Comparison of ENCODE assay signal across 8 cellular contexts in the genomic region with DNA sequence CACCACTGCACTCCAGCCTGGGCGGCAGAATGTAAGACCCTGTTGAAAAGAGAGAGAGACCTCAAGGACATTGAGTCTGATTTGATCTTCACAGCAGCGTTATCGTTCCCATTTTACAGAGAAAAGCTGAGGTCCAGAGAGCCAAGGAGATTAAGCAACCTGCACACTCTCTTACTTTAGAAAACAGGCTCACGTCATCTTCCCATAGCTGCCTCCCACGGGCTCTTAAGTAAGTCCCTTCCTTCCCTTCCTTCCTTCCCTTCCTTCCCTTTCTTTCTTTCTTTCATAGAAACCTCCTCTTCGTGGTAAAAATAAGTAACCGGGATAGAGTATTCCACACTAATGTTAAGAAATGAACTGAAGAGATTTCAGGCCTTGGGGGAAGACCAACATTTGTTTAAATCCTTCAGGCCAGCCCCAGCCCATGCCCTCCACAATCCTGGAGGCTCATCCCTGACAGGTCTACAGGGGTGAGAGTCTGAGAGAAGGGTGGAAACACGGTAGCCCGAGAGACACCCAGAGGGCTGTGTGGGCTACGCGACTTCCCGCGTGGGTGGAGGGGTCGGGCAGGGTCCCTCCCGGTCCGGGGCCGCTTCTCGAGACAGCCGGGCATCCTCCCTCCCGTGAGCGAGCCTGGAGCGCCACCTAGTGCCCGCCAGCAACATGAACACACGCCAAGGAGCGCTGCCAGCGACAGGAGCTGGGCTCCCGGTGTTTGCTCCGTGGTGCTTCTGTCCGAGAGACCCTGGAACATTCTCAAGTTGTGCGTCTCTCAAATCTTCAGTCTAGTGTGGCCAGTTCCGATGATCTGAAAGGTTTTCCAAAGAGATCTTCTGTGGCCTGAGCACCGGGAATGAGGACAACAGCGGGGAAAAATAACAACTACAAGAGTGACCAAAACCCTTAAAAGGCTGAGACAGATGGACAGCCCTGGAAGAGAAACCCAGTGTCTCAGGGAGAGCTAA.
A peak's percentile ranks its signal among the peaks of the same experiment; 100 is the strongest.
DNase-seq lines count a peak whose midpoint lies in the region; ATAC-seq and TF ChIP-seq lines count a peak whose summit lies in the region.

No MANE protein-coding gene starts in this region.

- peak overlapping the region; percentile 29 for H3K4me3 ChIP-seq in retinal pigment epithelial cell (ENCODE audit: low read length)

- CTCF ChIA-PET in T-cell (lab: Charles Lee): interaction anchor here (0.6 to 1.2 kb wide), 6 partner anchors 20 to 1781 kb away, joined by 3 to 7 read pairs (median 3); no protein-coding TSS in a partner anchor

- no peaks in the 10 kb centered on the region for H3K36me3 Mint-ChIP-seq in T-cell

- H3K27ac Mint-ChIP-seq in T-cell: no peak overlapping the region

- POLR2A ChIA-PET in T-cell (lab: Charles Lee): no interaction called here

- H3K27me3 Mint-ChIP-seq in T-cell: peaks cover 54 to 63% of the 10 kb centered on the region in 2 donors

- peak; percentile 37 for DNase-seq in GDM1 (lab: John Stamatoyannopoulos, UW)
- peak; percentile 23 for DNase-seq in GOT3 (lab: John Stamatoyannopoulos, UW)
- peak; percentile 19 to 72 (median 54) for DNase-seq in T-cell
- peak; percentile 80 for DNase-seq in amniotic epithelial cell (ENCODE audit: low read depth)
- peak; percentile 72 for DNase-seq in hepatic stellate cell (ENCODE audit: low spot score)
- no peak for DNase-seq in retinal pigment epithelial cell (ENCODE audit: low read depth)
- no peak for DNase-seq in NCI-H187 treated with DMSO at 0.1 percent for 48 hours (lab: John Stamatoyannopoulos, UW)

- H3K4me1 Mint-ChIP-seq in T-cell: peaks cover 10 to 13% (median 11%) of the 10 kb centered on the region in 3 donors

- TF ChIP-seq CTCF in LNCAP (IDR thresholded peaks at IDR 0.05) (peak; percentile 79), retinal pigment epithelial cell (conservative IDR thresholded peaks at IDR 0.05; ENCODE audit: low read depth, low read length) (peak; percentile 89)

- ATAC-seq in T-cell (replicated peaks in 1 of 4): peak; percentile 68 to 81 (median 73)

- H3K4me3 Mint-ChIP-seq in T-cell: peak overlapping the region in 1 of 3 donors; percentile 57

- H3K9me3 Mint-ChIP-seq in T-cell: no peaks in the 10 kb centered on the region

Comparison
In these comparisons a context has a peak if more than half of its experiments do, and no peak if none do; other contexts are left out.
1. DNase-seq: peak in GDM1 (single experiment), GOT3 (single experiment), T-cell (34 of 34), amniotic epithelial cell (single experiment) and hepatic stellate cell (single experiment); none in retinal pigment epithelial cell (single experiment) and NCI-H187 treated with DMSO at 0.1 percent for 48 hours (single experiment).